17 cellular contexts compared by ENCODE assay signal in genomic region chr13:87235621-87236020, GRCh38.
"Had no signal": no experiment of that assay in that cellular context is flagged by ENCODE, and none has a peak within 500 bp of the region (broad histone marks: within the 10 kb centered on the region; RNA-seq: fewer than 3 reads in every experiment).

No MANE protein-coding gene starts in this region.

- H3K4me1 ChIP-seq: right atrium auricular region, thyroid gland had no signal

- H3K9me3 ChIP-seq: right atrium auricular region, thyroid gland had no signal

- H3K27me3 ChIP-seq: right atrium auricular region, thyroid gland had no signal

- H3K4me3 ChIP-seq: right atrium auricular region, thyroid gland had no signal

- H3K27ac ChIP-seq: right atrium auricular region, thyroid gland had no signal

- DNase-seq: activated B cell treated with CpG ODN at 0.5 μM for 24 hours; activated CD4-positive, alpha-beta T cell treated with anti-CD3 and anti-CD28 coated beads for 36 hours; activated CD4-positive, alpha-beta T cell treated with anti-CD3 and anti-CD28 coated beads, Interleukin-2, amount 50 U/mL, for 4 hours; activated CD8-positive, alpha-beta memory T cell treated with anti-CD3 and anti-CD28 coated beads for 24 hours; activated CD8-positive, alpha-beta memory T cell treated with anti-CD3 and anti-CD28 coated beads, Interleukin-2, amount 50 U/mL, for 4 hours; activated naive CD4-positive, alpha-beta T cell treated with Interleukin-2 at 50 U/mL for 16 hours; activated naive CD8-positive, alpha-beta T cell treated with anti-CD3 and anti-CD28 coated beads for 36 hours; activated T-cell treated with anti-CD3 and anti-CD28 coated beads, Interleukin-2, amount 50 U/mL, for 4 hours; foreskin fibroblast; immature natural killer cell; left ventricle myocardium superior; naive thymus-derived CD8-positive, alpha-beta T cell; stimulated activated CD4-positive, alpha-beta T cell treated with anti-CD3 and anti-CD28 coated beads, Interleukin-4, amount 100 ng/mL, for 4 hours; stimulated activated naive CD8-positive, alpha-beta T cell treated with anti-CD3 and anti-CD28 coated beads, Interleukin-15, Interleukin-2, amounts not matched to agents 100 U/mL and 50 U/mL, for 24 hours; T-helper 9 cell; thyroid gland had no signal

- H3K36me3 ChIP-seq: right atrium auricular region, thyroid gland had no signal
